Comparison of ENCODE assay signal across 27 cellular contexts in genomic region chr3:89144080-89144479, GRCh38. TPM values are rescaled to one million over a fixed set of nuclear protein-coding genes. Genes with fewer than 3 reads are reported as not detected.
"Had no signal": no experiment of that assay in that cellular context is flagged by ENCODE, and none has a peak within 500 bp of the region (broad histone marks: within the 10 kb centered on the region; RNA-seq: fewer than 3 reads in every experiment).

No MANE protein-coding gene starts in this region.

- DNase-seq: hypothalamus; immature natural killer cell; kidney; left colon; left lung; lower lobe of right lung; mammary epithelial cell; mesenchymal stem cell; naive thymus-derived CD8-positive, alpha-beta T cell; pancreas; posterior cingulate gyrus; retina; right cardiac atrium; sigmoid colon; small intestine; stimulated activated CD4-positive, alpha-beta T cell treated with anti-CD3 and anti-CD28 coated beads, Interleukin-2, amount 100 ng/mL, for 24 hours; stimulated activated CD4-positive, alpha-beta T cell treated with anti-CD3 and anti-CD28 coated beads, Interleukin-4, amount 100 ng/mL, for 1 hour; stimulated activated naive B cell treated with anti-CD40 and anti-IgM and Interleukin-4, amounts not matched to agents 10 μg/mL and 1 μg/mL and 100 μg/mL, for 72 hours; stimulated activated naive CD8-positive, alpha-beta T cell treated with anti-CD3 and anti-CD28 coated beads, Interleukin-15, Interleukin-2, amounts not matched to agents 100 U/mL and 50 U/mL, for 24 hours; stomach; testis; thyroid gland; transverse colon; upper lobe of left lung had no signal

- H3K4me3 ChIP-seq: left lung, lower lobe of right lung, pancreas, prostate gland, sigmoid colon, stomach, testis, thyroid gland, transverse colon, upper lobe of left lung, vagina had no signal

- H3K36me3 ChIP-seq: left lung, lower lobe of right lung, pancreas, prostate gland, sigmoid colon, stomach, thyroid gland, transverse colon, upper lobe of left lung, vagina had no signal

- H3K27ac ChIP-seq: left lung, lower lobe of right lung, pancreas, prostate gland, sigmoid colon, stomach, testis, thyroid gland, transverse colon, upper lobe of left lung, vagina had no signal

- H3K27me3 ChIP-seq: left lung, pancreas, sigmoid colon, stomach, testis, thyroid gland, transverse colon, upper lobe of left lung, vagina had no signal

- H3K9me3 ChIP-seq: left lung, lower lobe of right lung, pancreas, prostate gland, sigmoid colon, stomach, testis, thyroid gland, transverse colon, upper lobe of left lung, vagina had no signal

- FAIRE-seq: islet of Langerhans, kidney, pancreas, small intestine had no signal

- H3K4me1 ChIP-seq: left lung, lower lobe of right lung, pancreas, prostate gland, sigmoid colon, stomach, testis, thyroid gland, transverse colon, upper lobe of left lung had no signal

- ATAC-seq: left colon; left lung; lower lobe of right lung; naive thymus-derived CD8-positive, alpha-beta T cell; pancreas; right cardiac atrium; stimulated activated naive B cell treated with anti-CD40 and anti-IgM and Interleukin-4, amounts not matched to agents 10 μg/mL and 1 μg/mL and 100 μg/mL, for 72 hours; stimulated activated naive CD8-positive, alpha-beta T cell treated with anti-CD3 and anti-CD28 coated beads, Interleukin-15, Interleukin-2, amounts not matched to agents 100 U/mL and 50 U/mL, for 24 hours had no signal

RNA-seq across cellular contexts. Expression of gene EPHA3, which starts 36.7 kb away (rescaled TPM):
- total RNA-seq: naive thymus-derived CD8-positive, alpha-beta T cell had no signal
- polyA plus RNA-seq: immature natural killer cell; naive thymus-derived CD8-positive, alpha-beta T cell had no signal
